8 cellular contexts compared by ENCODE assay signal in genomic region chr14:68911594-68912227, GRCh38.
DNase-seq lines count a peak whose midpoint lies in the region; ATAC-seq and TF ChIP-seq lines count a peak whose summit lies in the region.

No MANE protein-coding gene starts in this region.

- H3K4me1 ChIP-seq in uterus: no peaks in the 10 kb centered on the region

- no peaks in the 10 kb centered on the region for H3K36me3 ChIP-seq in uterus

- DNase-seq in AG20443 (ENCODE audit: low spot score) (peak; percentile 93), NCI-H1092 treated with DMSO at 0.1 percent for 48 hours (lab: John Stamatoyannopoulos, UW) (peak; percentile 84), SW480 (ENCODE audit: low spot score) (peak; percentile 79), cardiac septum (ENCODE audit: low spot score) (peak; percentile 86), pulmonary artery endothelial cell (ENCODE audit: low read depth, low spot score) (peak; percentile 35), uterus (peak; percentile 81 to 83)
- DNase-seq in activated naive CD8-positive, alpha-beta T cell treated with anti-CD3 and anti-CD28 coated beads, Interleukin-2, amount 50 U/mL, for 16 hours (ENCODE audit: low read depth, low spot score): peak; percentile 75

- peak overlapping the region; percentile 65 to 72 for H3K27ac ChIP-seq in uterus

- peak; percentile 95 to 98 (median 97) for TF ChIP-seq CTCF in uterus (IDR thresholded peaks at IDR 0.05)

- TF ChIP-seq POLR2A in uterus (IDR thresholded peaks at IDR 0.05): no peak

- no peak overlapping the region for H3K4me3 ChIP-seq in uterus

- no peaks in the 10 kb centered on the region for H3K9me3 ChIP-seq in uterus

- H3K27me3 ChIP-seq in uterus: no peaks in the 10 kb centered on the region

- peak; percentile 64 for ATAC-seq in GM21390 (IDR thresholded peaks at IDR 0.05; ENCODE audit: unreplicated experiment)

- intact Hi-C loops in cardiac septum (cut with DNase I): loop anchor here (2.0 to 5.0 kb wide), 3 partner anchors 67 to 181 kb away; partner anchors contain the start of gene ACTN1
- intact Hi-C loops in uterus (cut with DNase I; ENCODE audit: low total_unique reads): loop anchor here (5.0 to 10.0 kb wide), 2 partner anchors 53 to 196 kb away; no protein-coding TSS in a partner anchor

Comparison
In these comparisons a context has a peak if more than half of its experiments do, and no peak if none do; other contexts are left out.
1. DNase-seq: peak in every context shown above with its lines; median percentile 93 in AG20443; 86 in cardiac septum; 84 in NCI-H1092 treated with DMSO at 0.1 percent for 48 hours; 82 in uterus; 79 in SW480; 75 in activated naive CD8-positive, alpha-beta T cell treated with anti-CD3 and anti-CD28 coated beads, Interleukin-2, amount 50 U/mL, for 16 hours; 35 in pulmonary artery endothelial cell.